Comparison of ENCODE assay signal across 30 cellular contexts in the genomic region with DNA sequence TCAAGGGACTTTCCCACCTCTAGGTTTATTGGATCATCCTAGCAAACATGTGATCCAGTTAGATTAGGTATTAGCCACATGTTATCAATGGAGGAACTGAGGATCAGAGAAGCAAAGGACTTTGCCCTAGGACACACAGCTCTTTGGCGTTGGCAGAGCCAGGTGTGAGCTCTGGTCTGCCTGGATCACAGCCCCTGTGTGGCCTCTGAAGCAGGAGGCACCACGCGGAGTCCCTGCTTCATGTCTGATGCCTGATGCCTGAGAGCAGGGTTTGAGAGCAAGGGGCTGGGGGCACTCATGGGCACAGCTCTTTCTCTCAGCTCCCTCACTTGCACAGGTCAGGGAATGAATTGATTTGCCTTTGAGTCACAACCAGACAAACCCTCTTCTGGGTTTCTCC.
"Had no signal": no experiment of that assay in that cellular context is flagged by ENCODE, and none has a peak within 500 bp of the region (broad histone marks: within the 10 kb centered on the region; RNA-seq: fewer than 3 reads in every experiment).

No MANE protein-coding gene starts in this region.

- H3K27me3 Mint-ChIP-seq: activated CD8-positive, alpha-beta T cell treated with anti-CD3 and anti-CD28 coated beads for 36 hours; activated naive CD8-positive, alpha-beta T cell had no signal

- H3K27ac ChIP-seq: body of pancreas, cardiac muscle cell, colonic mucosa, WERI-Rb-1 had no signal

- H3K36me3 ChIP-seq: cardiac muscle cell, colonic mucosa, WERI-Rb-1 had no signal

- H3K4me3 ChIP-seq: body of pancreas, cardiac muscle cell, colonic mucosa had no signal

- H3K36me3 Mint-ChIP-seq: activated naive CD8-positive, alpha-beta T cell had no signal

- H3K4me3 Mint-ChIP-seq: activated B cell treated with CpG ODN at 0.5 μM for 24 hours; activated CD8-positive, alpha-beta T cell treated with anti-CD3 and anti-CD28 coated beads for 36 hours; activated naive CD8-positive, alpha-beta T cell; activated T-cell treated with anti-CD3 and anti-CD28 coated beads, Interleukin-2, amount 50 U/mL, for 4 hours; activated T-helper 17 cell treated with anti-CD3 and anti-CD28 coated beads, Interleukin-2, amount 50 U/mL, for 72 hours; T-helper 17 cell; T-helper 2 cell treated with Interferon-gamma antibody and Interleukin-4, amounts not matched to agents 5 μg/mL and 100 μg/mL, for 36 hours had no signal

- H3K27ac Mint-ChIP-seq: activated B cell treated with CpG ODN at 0.5 μM for 24 hours; activated CD8-positive, alpha-beta T cell treated with anti-CD3 and anti-CD28 coated beads for 36 hours; activated naive CD8-positive, alpha-beta T cell; activated T-helper 17 cell treated with anti-CD3 and anti-CD28 coated beads, Interleukin-2, amount 50 U/mL, for 72 hours; T-helper 17 cell; T-helper 2 cell treated with Interferon-gamma antibody and Interleukin-4, amounts not matched to agents 5 μg/mL and 100 μg/mL, for 36 hours had no signal

- FAIRE-seq: frontal cortex had no signal

- ATAC-seq: activated CD4-positive, CD25-positive, alpha-beta regulatory T cell treated with anti-CD3 and anti-CD28 coated beads, Interleukin-2, amount 50 U/mL, for 24 hours; activated CD8-positive, alpha-beta T cell treated with anti-CD3 and anti-CD28 coated beads for 36 hours; activated T-cell treated with anti-CD3 and anti-CD28 coated beads, Interleukin-2, amount 50 U/mL, for 4 hours; activated T-helper 17 cell treated with anti-CD3 and anti-CD28 coated beads, Interleukin-2, amount 50 U/mL, for 72 hours; body of pancreas; esophagus mucosa; T-helper 17 cell had no signal

- H3K4me1 Mint-ChIP-seq: activated B cell treated with CpG ODN at 0.5 μM for 24 hours; activated T-helper 17 cell treated with anti-CD3 and anti-CD28 coated beads, Interleukin-2, amount 50 U/mL, for 72 hours had no signal

- H3K4me1 ChIP-seq: body of pancreas, colonic mucosa had no signal

- DNase-seq: activated B cell treated with CpG ODN at 0.5 μM for 24 hours; activated CD4-positive, alpha-beta T cell treated with anti-CD3 and anti-CD28 coated beads for 48 hours; activated CD4-positive, alpha-beta T cell treated with anti-CD3 and anti-CD28 coated beads, Interleukin-2, amount 50 U/mL, for 1 hour; activated CD4-positive, alpha-beta T cell treated with anti-CD3 and anti-CD28 coated beads, Interleukin-2, amount 50 U/mL, for 48 hours; activated CD8-positive, alpha-beta memory T cell treated with anti-CD3 and anti-CD28 coated beads for 24 hours; activated CD8-positive, alpha-beta T cell treated with anti-CD3 and anti-CD28 coated beads for 36 hours; activated effector memory CD4-positive, alpha-beta T cell treated with Interleukin-2 at 50 U/mL for 16 hours; activated gamma-delta T cell treated with Interleukin-2 at 50 U/mL for 16 hours; activated naive CD4-positive, alpha-beta T cell treated with anti-CD3 and anti-CD28 coated beads, Interleukin-2, amount 50 U/mL, for 16 hours; activated naive CD4-positive, alpha-beta T cell treated with Interleukin-2 at 50 U/mL for 16 hours; activated T-cell treated with anti-CD3 and anti-CD28 coated beads, Interleukin-2, amount 50 U/mL, for 4 hours; amygdala; aorta; body of pancreas; central memory CD4-positive, alpha-beta T cell; cerebellar nuclear complex; effector CD8-positive, alpha-beta T cell; foreskin fibroblast; T-helper 1 cell; T-helper 17 cell; T1000; WERI-Rb-1 had no signal

- H3K9me3 Mint-ChIP-seq: activated B cell treated with CpG ODN at 0.5 μM for 24 hours; activated T-helper 17 cell treated with anti-CD3 and anti-CD28 coated beads, Interleukin-2, amount 50 U/mL, for 72 hours had no signal

- H3K27me3 ChIP-seq: cardiac muscle cell, colonic mucosa had no signal

- H3K9me3 ChIP-seq: body of pancreas, colonic mucosa had no signal
